Comparison of ENCODE assay signal across 28 cellular contexts in the genomic region with DNA sequence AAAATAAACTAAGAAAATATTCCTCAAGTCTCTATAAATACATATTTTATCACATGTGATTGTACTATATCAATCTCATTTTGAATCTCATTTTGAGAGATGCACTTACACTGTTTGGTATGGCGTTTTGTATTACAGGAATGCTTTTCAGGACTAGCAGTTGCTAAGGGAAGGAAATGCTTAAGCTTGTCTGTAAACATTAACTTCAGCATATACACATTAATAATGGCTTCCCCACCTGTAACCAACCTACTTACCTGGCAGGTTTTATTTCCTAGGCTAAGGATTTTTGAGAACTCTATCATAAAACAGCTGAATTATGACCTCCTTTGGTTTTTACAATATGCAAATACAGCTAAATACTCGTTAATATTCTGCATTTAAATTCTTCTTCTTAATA.
DNase-seq lines count a peak whose midpoint lies in the region; ATAC-seq and TF ChIP-seq lines count a peak whose summit lies in the region.
"Had no signal": no experiment of that assay in that cellular context is flagged by ENCODE, and none has a peak within 500 bp of the region (broad histone marks: within the 10 kb centered on the region; RNA-seq: fewer than 3 reads in every experiment).

No MANE protein-coding gene starts in this region.

- CTCF ChIA-PET in activated B cell treated with CpG ODN at 0.5 μM for 24 hours (lab: Charles Lee): interaction anchor here (1.0 to 1.2 kb wide), 2 partner anchors 130 to 248 kb away, joined by 3 read pairs; partner anchors contain the start of gene PAX5

- H3K27ac Mint-ChIP-seq in activated B cell treated with CpG ODN at 0.5 μM for 24 hours: peak overlapping the region; percentile 68
- H3K27ac Mint-ChIP-seq in stimulated activated naive B cell treated with anti-CD40 and anti-IgM and Interleukin-4, amounts not matched to agents 10 μg/mL and 1 μg/mL and 100 μg/mL, for 72 hours: peak overlapping the region; percentile 65
- H3K27ac Mint-ChIP-seq: activated naive CD8-positive, alpha-beta T cell treated with anti-CD3 and anti-CD28 coated beads for 36 hours; activated T-cell treated with anti-CD3 and anti-CD28 coated beads, Interleukin-2, amount 50 U/mL, for 24 hours; CD4-positive, alpha-beta T cell; stimulated activated naive CD8-positive, alpha-beta T cell treated with anti-CD3 and anti-CD28 coated beads, Interleukin-15, Interleukin-2, amounts not matched to agents 100 ng/mL and 50 ng/mL, for 24 hours; T-cell; WTC11 had no signal

- no peak overlapping the region for H3K4me3 Mint-ChIP-seq in activated B cell treated with CpG ODN at 0.5 μM for 24 hours
- no peak overlapping the region for H3K4me3 Mint-ChIP-seq in stimulated activated naive B cell treated with anti-CD40 and anti-IgM and Interleukin-4, amounts not matched to agents 10 μg/mL and 1 μg/mL and 100 μg/mL, for 72 hours
- H3K4me3 Mint-ChIP-seq: activated naive CD8-positive, alpha-beta T cell treated with anti-CD3 and anti-CD28 coated beads for 36 hours; activated T-cell treated with anti-CD3 and anti-CD28 coated beads, Interleukin-2, amount 50 U/mL, for 24 hours; CD4-positive, alpha-beta T cell; neural crest cell; stimulated activated naive CD8-positive, alpha-beta T cell treated with anti-CD3 and anti-CD28 coated beads, Interleukin-15, Interleukin-2, amounts not matched to agents 100 ng/mL and 50 ng/mL, for 24 hours; T-cell; WTC11 had no signal

- H3K27me3 Mint-ChIP-seq in activated B cell treated with CpG ODN at 0.5 μM for 24 hours: no peaks in the 10 kb centered on the region
- no peaks in the 10 kb centered on the region for H3K27me3 Mint-ChIP-seq in stimulated activated naive B cell treated with anti-CD40 and anti-IgM and Interleukin-4, amounts not matched to agents 10 μg/mL and 1 μg/mL and 100 μg/mL, for 72 hours
- H3K27me3 Mint-ChIP-seq: activated naive CD8-positive, alpha-beta T cell treated with anti-CD3 and anti-CD28 coated beads for 36 hours; activated T-cell treated with anti-CD3 and anti-CD28 coated beads, Interleukin-2, amount 50 U/mL, for 24 hours; CD4-positive, alpha-beta T cell; stimulated activated naive CD8-positive, alpha-beta T cell treated with anti-CD3 and anti-CD28 coated beads, Interleukin-15, Interleukin-2, amounts not matched to agents 100 ng/mL and 50 ng/mL, for 24 hours; T-cell had no signal

- peaks cover 61% of the 10 kb centered on the region for H3K4me1 Mint-ChIP-seq in activated B cell treated with CpG ODN at 0.5 μM for 24 hours
- peaks cover 15 to 45% of the 10 kb centered on the region in 2 donors for H3K4me1 Mint-ChIP-seq in stimulated activated naive B cell treated with anti-CD40 and anti-IgM and Interleukin-4, amounts not matched to agents 10 μg/mL and 1 μg/mL and 100 μg/mL, for 72 hours

- peaks cover 5% of the 10 kb centered on the region for H3K9me3 Mint-ChIP-seq in activated B cell treated with CpG ODN at 0.5 μM for 24 hours
- peaks cover 2 to 4% of the 10 kb centered on the region in 2 donors for H3K9me3 Mint-ChIP-seq in stimulated activated naive B cell treated with anti-CD40 and anti-IgM and Interleukin-4, amounts not matched to agents 10 μg/mL and 1 μg/mL and 100 μg/mL, for 72 hours
- H3K9me3 Mint-ChIP-seq: CD4-positive, alpha-beta T cell; stimulated activated naive CD8-positive, alpha-beta T cell treated with anti-CD3 and anti-CD28 coated beads, Interleukin-15, Interleukin-2, amounts not matched to agents 100 ng/mL and 50 ng/mL, for 24 hours; T-cell; WTC11 had no signal

- DNase-seq in NCI-H510A treated with DMSO at 0.1 percent for 48 hours (lab: John Stamatoyannopoulos, UW) (peak; percentile 29), NCI-H510A (lab: John Stamatoyannopoulos, UW) (no peak), NCI-H2029 (lab: John Stamatoyannopoulos, UW) (peak; percentile 39), activated B cell treated with CpG ODN at 0.5 μM for 24 hours (no peak), 8988T (no peak), caudate nucleus (lab: John Stamatoyannopoulos, UW) (no peak)
- DNase-seq in stimulated activated naive B cell treated with anti-CD40 and anti-IgM and Interleukin-4, amounts not matched to agents 10 μg/mL and 1 μg/mL and 100 μg/mL, for 72 hours: no peak
- DNase-seq in stimulated activated naive CD8-positive, alpha-beta T cell treated with anti-CD3 and anti-CD28 coated beads, Interleukin-15, Interleukin-2, amounts not matched to agents 100 U/mL and 50 U/mL, for 24 hours: no peak
- DNase-seq: activated effector memory CD4-positive, alpha-beta T cell treated with anti-CD3 and anti-CD28 coated beads, Interleukin-2, amount 50 U/mL, for 16 hours; activated naive CD8-positive, alpha-beta T cell treated with anti-CD3 and anti-CD28 coated beads for 36 hours; activated T-cell treated with anti-CD3 and anti-CD28 coated beads, Interleukin-2, amount 50 U/mL, for 24 hours; anterior cingulate cortex; CD4-positive, alpha-beta T cell; gastrocnemius medialis; GM23248; left colon; NCI-H1694; NCI-H526 treated with DMSO at 0.1 percent for 48 hours; SJCRH30; small intestine; T-cell; testis had no signal

- H3K27ac ChIP-seq in caudate nucleus (ENCODE audit: low read depth, low read length): no peak overlapping the region
- H3K27ac ChIP-seq: breast epithelium, gastrocnemius medialis, GM23248, parathyroid adenoma, right atrium auricular region, SJCRH30, testis had no signal

- H3K36me3 Mint-ChIP-seq in activated B cell treated with CpG ODN at 0.5 μM for 24 hours (ENCODE audit: low read depth): peaks cover 19% of the 10 kb centered on the region
- peaks cover 14 to 39% of the 10 kb centered on the region in 2 donors for H3K36me3 Mint-ChIP-seq in stimulated activated naive B cell treated with anti-CD40 and anti-IgM and Interleukin-4, amounts not matched to agents 10 μg/mL and 1 μg/mL and 100 μg/mL, for 72 hours
- H3K36me3 Mint-ChIP-seq: WTC11 had no signal

- no peak for TF ChIP-seq CTCF in activated B cell treated with CpG ODN at 0.5 μM for 24 hours (IDR thresholded peaks at IDR 0.05)

- POLR2A ChIA-PET in activated B cell treated with CpG ODN at 0.5 μM for 24 hours (lab: Charles Lee): interaction anchor here (0.5 to 1.6 kb wide), 5 partner anchors 43 to 287 kb away, joined by 3 to 8 read pairs (median 5); no protein-coding TSS in a partner anchor

- intact Hi-C loops in activated B cell treated with CpG ODN at 0.5 μM for 24 hours (cut with micrococcal nuclease): no loop called here

- ATAC-seq in activated B cell treated with CpG ODN at 0.5 μM for 24 hours (ENCODE audit: low read depth): no peak
- ATAC-seq in stimulated activated naive B cell treated with anti-CD40 and anti-IgM and Interleukin-4, amounts not matched to agents 10 μg/mL and 1 μg/mL and 100 μg/mL, for 72 hours (replicated peaks): no peak
- ATAC-seq in stimulated activated naive CD8-positive, alpha-beta T cell treated with anti-CD3 and anti-CD28 coated beads, Interleukin-15, Interleukin-2, amounts not matched to agents 100 U/mL and 50 U/mL, for 24 hours: no peak
- ATAC-seq: gastrocnemius medialis, left colon, T-cell, WTC11 had no signal

Comparison
In these comparisons a context has a peak if more than half of its experiments do, and no peak if none do; other contexts are left out.
1. DNase-seq: peak in NCI-H510A treated with DMSO at 0.1 percent for 48 hours (single experiment) and NCI-H2029 (single experiment); none in NCI-H510A (single experiment), activated B cell treated with CpG ODN at 0.5 μM for 24 hours (single experiment), stimulated activated naive B cell treated with anti-CD40 and anti-IgM and Interleukin-4, amounts not matched to agents 10 μg/mL and 1 μg/mL and 100 μg/mL, for 72 hours (single experiment), 8988T (single experiment), stimulated activated naive CD8-positive, alpha-beta T cell treated with anti-CD3 and anti-CD28 coated beads, Interleukin-15, Interleukin-2, amounts not matched to agents 100 U/mL and 50 U/mL, for 24 hours (single experiment) and caudate nucleus (0 of 61).